In the genomic region with DNA sequence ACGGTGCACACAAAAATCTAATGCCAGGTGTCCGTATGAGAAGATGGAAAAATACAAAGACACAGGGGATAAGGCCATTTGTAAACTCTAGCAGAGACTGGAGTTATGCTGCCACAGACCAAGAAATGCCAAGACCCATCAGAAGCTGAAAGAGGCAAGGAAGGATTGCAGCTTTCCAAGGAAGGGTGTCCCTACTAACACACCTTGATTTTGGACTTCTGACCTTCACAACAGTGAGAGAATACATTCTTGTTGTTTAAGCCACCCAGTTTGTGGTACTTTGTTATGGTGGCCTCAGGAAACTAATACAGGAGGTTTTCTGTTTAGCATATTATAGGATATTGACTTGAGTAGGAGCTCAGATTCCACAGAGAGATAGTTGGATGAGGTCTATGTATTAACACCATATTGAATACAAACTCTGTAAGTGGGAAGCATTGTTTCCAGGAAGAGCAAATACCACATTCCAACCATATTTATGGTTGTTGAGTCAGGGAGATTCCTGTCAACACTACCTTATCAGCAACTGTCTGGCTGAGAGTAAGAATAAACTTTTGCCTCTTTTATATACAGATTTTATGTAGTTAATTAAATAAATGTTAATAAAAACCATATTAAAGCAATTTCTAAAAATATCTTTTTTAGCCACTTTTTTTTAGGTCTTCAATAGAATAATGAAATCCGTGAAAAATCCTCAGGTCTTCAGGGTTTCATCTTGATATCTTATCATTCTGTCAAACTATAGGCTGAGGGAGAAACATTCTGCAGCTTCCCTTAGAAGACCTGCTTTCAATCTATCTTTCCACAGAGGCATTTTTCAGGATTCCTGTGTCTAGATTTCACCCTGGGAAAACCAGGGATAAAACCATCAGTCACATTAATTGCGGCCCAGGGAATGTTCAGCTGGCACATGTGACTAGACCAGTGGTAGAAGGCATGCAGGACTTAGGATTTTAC, we compare ENCODE assay signal across 13 cellular contexts. TPM values are rescaled to one million over a fixed set of nuclear protein-coding genes. Genes with fewer than 3 reads are reported as not detected.
DNase-seq lines count a peak whose midpoint lies in the region; ATAC-seq and TF ChIP-seq lines count a peak whose summit lies in the region.
"Had no signal": no experiment of that assay in that cellular context is flagged by ENCODE, and none has a peak within 500 bp of the region (broad histone marks: within the 10 kb centered on the region; RNA-seq: fewer than 3 reads in every experiment).

No MANE protein-coding gene starts in this region.

- no peaks in the 10 kb centered on the region for H3K36me3 ChIP-seq in HCT116 (ENCODE audit: control insufficient read depth in 1 of 2, insufficient read depth in 2 of 2, low read length in 2 of 2)

- H3K4me2 ChIP-seq in HCT116 (ENCODE audit: low read length) = peak overlapping the region; percentile 35; the same call in 1 of the 2 replicates

- CTCF ChIA-PET in HCT116 (lab: Charles Lee) = interaction anchor here (1.2 kb wide), 1 partner anchor 886 kb away, joined by 4 read pairs; no protein-coding TSS in a partner anchor
- CTCF ChIA-PET in activated CD8-positive, alpha-beta T cell treated with anti-CD3 and anti-CD28 coated beads for 36 hours (lab: Charles Lee) = no interaction called here

- H3K27me3 ChIP-seq in HCT116 (ENCODE audit: insufficient read depth, low read length) = no peaks in the 10 kb centered on the region

- H3K36me3 Mint-ChIP-seq in osteocyte (ENCODE audit: unreplicated experiment) = no peaks in the 10 kb centered on the region
- no peaks in the 10 kb centered on the region for H3K36me3 Mint-ChIP-seq in activated CD8-positive, alpha-beta T cell treated with anti-CD3 and anti-CD28 coated beads for 36 hours (ENCODE audit: low read depth)
- H3K36me3 Mint-ChIP-seq: IgD-negative memory B cell had no signal

- H3K4me1 ChIP-seq in HCT116 (ENCODE audit: control insufficient read depth in 1 of 2, insufficient read depth in 2 of 2, low read length in 2 of 2) = peaks cover 0 to 9% of the 10 kb centered on the region in 2 experiments; a peak in 2 of 4 replicates

- H3K9me3 ChIP-seq in HCT116 (ENCODE audit: control insufficient read depth in 1 of 2, insufficient read depth in 1 of 2, low read depth in 1 of 2, low read length in 2 of 2) = no peaks in the 10 kb centered on the region

- TF ChIP-seq CTCF in HCT116 (IDR thresholded peaks at IDR 0.05 in 2 of 3, conservative IDR thresholded peaks at IDR 0.05 in 1 of 3; ENCODE audit: borderline replicate concordance in 1 of 3, insufficient read depth in 1 of 3, low read depth in 2 of 3, low read length in 2 of 3) (no peak), fibroblast of the aortic adventitia (IDR thresholded peaks at IDR 0.05; ENCODE audit: insufficient read depth, low read length) (no peak), osteocyte (IDR thresholded peaks at IDR 0.05) (no peak)
- no peak for TF ChIP-seq CTCF in activated CD8-positive, alpha-beta T cell treated with anti-CD3 and anti-CD28 coated beads for 36 hours (IDR thresholded peaks at IDR 0.05)

- H3K27ac Mint-ChIP-seq in osteocyte (ENCODE audit: unreplicated experiment) = no peak overlapping the region
- H3K27ac Mint-ChIP-seq in activated CD8-positive, alpha-beta T cell treated with anti-CD3 and anti-CD28 coated beads for 36 hours = no peak overlapping the region
- H3K27ac Mint-ChIP-seq: IgD-negative memory B cell had no signal

- no peak overlapping the region for H3K4me3 Mint-ChIP-seq in osteocyte (ENCODE audit: unreplicated experiment)
- no peak overlapping the region for H3K4me3 Mint-ChIP-seq in activated CD8-positive, alpha-beta T cell treated with anti-CD3 and anti-CD28 coated beads for 36 hours
- H3K4me3 Mint-ChIP-seq: IgD-negative memory B cell had no signal

- no peak for TF ChIP-seq POLR2A in HCT116 (IDR thresholded peaks at IDR 0.05; ENCODE audit: borderline replicate concordance, extremely low read depth, insufficient read depth, insufficient read length)

- no peak for ATAC-seq in HCT116
- ATAC-seq in activated CD8-positive, alpha-beta T cell treated with anti-CD3 and anti-CD28 coated beads for 36 hours = no peak
- no peak for ATAC-seq in GM21423 (IDR thresholded peaks at IDR 0.05; ENCODE audit: unreplicated experiment)
- ATAC-seq: stimulated activated naive CD8-positive, alpha-beta T cell treated with anti-CD3 and anti-CD28 coated beads, Interleukin-15, Interleukin-2, amounts not matched to agents 100 U/mL and 50 U/mL, for 24 hours had no signal

- no peak overlapping the region for H3K27ac ChIP-seq in HCT116 (ENCODE audit: low read depth, low read length)

- intact Hi-C loops in HCT116 (cut with micrococcal nuclease) = no loop called here
- intact Hi-C loops in activated CD8-positive, alpha-beta T cell treated with anti-CD3 and anti-CD28 coated beads for 36 hours (cut with micrococcal nuclease) = no loop called here

- BruUV-seq in HCT116 (replicated peaks; lab: Mats Ljungman, UMichigan) = no TSS peak

- DNase-seq in HCT116 (ENCODE audit: low read depth, low spot score) (no peak), SK-MEL-5 (ENCODE audit: low read depth, low spot score) (peak; percentile 22), fibroblast of the aortic adventitia (ENCODE audit: low read depth) (peak; percentile 84), renal cortical epithelial cell (ENCODE audit: low read depth) (peak; percentile 84), osteocyte (ENCODE audit: extremely low spot score, unreplicated experiment) (no peak), NCI-H345 treated with DMSO at 0.1 percent for 48 hours (lab: John Stamatoyannopoulos, UW; ENCODE audit: unreplicated experiment) (no peak)
- DNase-seq in activated CD8-positive, alpha-beta T cell treated with anti-CD3 and anti-CD28 coated beads for 36 hours = no peak
- DNase-seq: activated CD8-positive, alpha-beta memory T cell treated with anti-CD3 and anti-CD28 coated beads, Interleukin-2, amount 50 U/mL, for 4 hours; NCI-H2029; stimulated activated CD4-positive, alpha-beta T cell treated with anti-CD3 and anti-CD28 coated beads, Interleukin-1b, Interleukin-23, amount 100 ng/mL, for 48 hours; stimulated activated naive CD8-positive, alpha-beta T cell treated with anti-CD3 and anti-CD28 coated beads, Interleukin-15, Interleukin-2, amounts not matched to agents 100 U/mL and 50 U/mL, for 24 hours had no signal

- H3K9ac ChIP-seq in HCT116 (ENCODE audit: low read length) = no peak overlapping the region

- H4K20me1 ChIP-seq in HCT116 (ENCODE audit: insufficient read depth) = no peaks in the 10 kb centered on the region

- H3K4me3 ChIP-seq in HCT116 (replicated peaks in 1 of 2; ENCODE audit: low read depth in 1 of 2, low read length in 2 of 2) = no peak overlapping the region
- no peak overlapping the region for H3K4me3 ChIP-seq in fibroblast of the aortic adventitia (ENCODE audit: low read depth, low read length)

- in situ Hi-C loops in SK-MEL-5 (cut with HindIII; ENCODE audit: low pct_unique_long_range_greater_than_20kb, low sequenced_read_pairs) = no loop called here

- peak overlapping the region; percentile 35 for H2AFZ ChIP-seq in HCT116 (ENCODE audit: low read depth, low read length, poor library complexity, severe bottlenecking)

- no peak for TF ChIP-seq RAD21 in HCT116 (IDR thresholded peaks at IDR 0.05; ENCODE audit: low read depth)

- H3K9me3 Mint-ChIP-seq in osteocyte (ENCODE audit: unreplicated experiment) = no peaks in the 10 kb centered on the region
- no peaks in the 10 kb centered on the region for H3K9me3 Mint-ChIP-seq in activated CD8-positive, alpha-beta T cell treated with anti-CD3 and anti-CD28 coated beads for 36 hours

- H3K79me2 ChIP-seq in HCT116 (ENCODE audit: insufficient read depth, low read length) = no peaks in the 10 kb centered on the region

- H3K4me1 Mint-ChIP-seq in osteocyte (ENCODE audit: unreplicated experiment) = peaks cover 3% of the 10 kb centered on the region
- H3K4me1 Mint-ChIP-seq in activated CD8-positive, alpha-beta T cell treated with anti-CD3 and anti-CD28 coated beads for 36 hours (ENCODE audit: low read depth) = no peaks in the 10 kb centered on the region
- H3K4me1 Mint-ChIP-seq: IgD-negative memory B cell had no signal

- H3K9me2 ChIP-seq in HCT116 (ENCODE audit: insufficient read depth) = no peaks in the 10 kb centered on the region

- H3K27me3 Mint-ChIP-seq in osteocyte (ENCODE audit: unreplicated experiment) = peaks cover 1% of the 10 kb centered on the region
- no peaks in the 10 kb centered on the region for H3K27me3 Mint-ChIP-seq in activated CD8-positive, alpha-beta T cell treated with anti-CD3 and anti-CD28 coated beads for 36 hours

- POLR2A ChIA-PET in HCT116 (lab: Charles Lee) = no interaction called here
- POLR2A ChIA-PET in activated CD8-positive, alpha-beta T cell treated with anti-CD3 and anti-CD28 coated beads for 36 hours (lab: Charles Lee) = interaction anchor here (0.7 kb wide), 1 partner anchor 132 kb away, joined by 3 read pairs; no protein-coding TSS in a partner anchor

- RAD21 ChIA-PET in HCT116 (lab: Charles Lee; ENCODE audit: low non-redundant PET in 1 of 2, low total read pairs in 2 of 2, uncharacterized antibody in 2 of 2, unreplicated experiment in 2 of 2) = no interaction called here

TF ChIP-seq in HCT116, 20 proteins besides CTCF, POLR2A, EP300 and RAD21 (continues in another document):
- no peak for TF ChIP-seq ZBTB33 (IDR thresholded peaks at IDR 0.05; ENCODE audit: extremely low read depth, insufficient replicate concordance, low read length)
- no peak for TF ChIP-seq JUND (IDR thresholded peaks at IDR 0.05)
- no peak for TF ChIP-seq FOSL1 (IDR thresholded peaks at IDR 0.05; ENCODE audit: low read depth)

RNA-seq across cellular contexts. Expression of gene HNMT, which starts 35.4 kb away (rescaled TPM):
- total RNA-seq in HCT116 (2021; ENCODE audit: unreplicated experiment) (not detected), fibroblast of the aortic adventitia (ENCODE audit: low replicate concordance) (32.2 and 47.8 TPM in 2 replicates), renal cortical epithelial cell (47.9 and 103 TPM in 2 replicates), osteocyte (3.2 and 4.6 TPM in 2 replicates)
- not detected in 2 replicates for polyA plus RNA-seq in HCT116 (2012)
- total RNA-seq in SK-MEL-5 (2014; rRNA removed; shearing (Covaris generic)) = 43.3 and 55.4 TPM in 2 replicates
- 17.1 and 30.0 TPM in 2 replicates for polyA plus RNA-seq in SK-MEL-5 (2015; cell fraction: cytosol; rRNA removed)
- polyA plus RNA-seq in SK-MEL-5 (2015; cell fraction: nucleus; rRNA removed) = 12.8 and 33.3 TPM in 2 replicates
- total RNA-seq in activated CD8-positive, alpha-beta T cell treated with anti-CD3 and anti-CD28 coated beads for 36 hours = not detected
- polyA plus RNA-seq: IgD-negative memory B cell had no signal

Comparison
In these comparisons a context has a peak if more than half of its experiments do, and no peak if none do; other contexts are left out.
1. DNase-seq: peak in SK-MEL-5 (single experiment), fibroblast of the aortic adventitia (single experiment) and renal cortical epithelial cell (single experiment); none in HCT116 (single experiment), osteocyte (single experiment), activated CD8-positive, alpha-beta T cell treated with anti-CD3 and anti-CD28 coated beads for 36 hours (single experiment) and NCI-H345 treated with DMSO at 0.1 percent for 48 hours (single experiment).